3 cellular contexts compared by ENCODE assay signal in the genomic region with DNA sequence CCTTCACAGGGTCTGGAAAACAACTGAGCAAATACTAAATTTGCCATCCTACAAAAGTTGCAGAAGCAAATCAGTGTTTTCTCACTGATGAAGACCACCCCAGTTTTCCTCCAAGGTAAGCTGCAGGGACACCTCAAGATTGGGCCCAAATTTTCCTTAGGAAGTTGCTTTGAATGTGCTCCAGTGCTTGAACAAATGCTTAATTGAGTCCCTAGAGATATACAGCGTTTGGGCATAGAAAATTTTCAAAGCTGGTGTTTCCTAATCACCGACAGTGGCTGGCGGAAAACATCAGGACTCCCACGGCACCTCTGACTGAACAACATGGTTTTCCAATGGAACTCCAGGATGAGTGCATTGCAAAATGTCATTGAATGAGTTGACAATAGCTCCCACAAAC.
TF ChIP-seq lines count a peak whose summit lies in the region.

No MANE protein-coding gene starts in this region.

TF ChIP-seq in SK-N-SH, 30 proteins besides CTCF, POLR2A, EP300 and RAD21:
- TF ChIP-seq, protein P1, sequence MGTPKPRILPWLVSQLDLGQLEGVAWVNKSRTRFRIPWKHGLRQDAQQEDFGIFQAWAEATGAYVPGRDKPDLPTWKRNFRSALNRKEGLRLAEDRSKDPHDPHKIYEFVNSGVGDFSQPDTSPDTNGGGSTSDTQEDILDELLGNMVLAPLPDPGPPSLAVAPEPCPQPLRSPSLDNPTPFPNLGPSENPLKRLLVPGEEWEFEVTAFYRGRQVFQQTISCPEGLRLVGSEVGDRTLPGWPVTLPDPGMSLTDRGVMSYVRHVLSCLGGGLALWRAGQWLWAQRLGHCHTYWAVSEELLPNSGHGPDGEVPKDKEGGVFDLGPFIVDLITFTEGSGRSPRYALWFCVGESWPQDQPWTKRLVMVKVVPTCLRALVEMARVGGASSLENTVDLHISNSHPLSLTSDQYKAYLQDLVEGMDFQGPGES (IDR thresholded peaks at IDR 0.05; ENCODE audit: low read depth, low read length), result no peak
- TF ChIP-seq JUND (IDR thresholded peaks at IDR 0.05), result no peak
- TF ChIP-seq, protein P2, sequence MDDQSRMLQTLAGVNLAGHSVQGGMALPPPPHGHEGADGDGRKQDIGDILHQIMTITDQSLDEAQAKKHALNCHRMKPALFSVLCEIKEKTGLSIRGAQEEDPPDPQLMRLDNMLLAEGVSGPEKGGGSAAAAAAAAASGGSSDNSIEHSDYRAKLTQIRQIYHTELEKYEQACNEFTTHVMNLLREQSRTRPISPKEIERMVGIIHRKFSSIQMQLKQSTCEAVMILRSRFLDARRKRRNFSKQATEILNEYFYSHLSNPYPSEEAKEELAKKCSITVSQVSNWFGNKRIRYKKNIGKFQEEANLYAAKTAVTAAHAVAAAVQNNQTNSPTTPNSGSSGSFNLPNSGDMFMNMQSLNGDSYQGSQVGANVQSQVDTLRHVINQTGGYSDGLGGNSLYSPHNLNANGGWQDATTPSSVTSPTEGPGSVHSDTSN (IDR thresholded peaks at IDR 0.05), result no peak
- no peak for TF ChIP-seq NFIC (IDR thresholded peaks at IDR 0.05; ENCODE audit: borderline replicate concordance)
- TF ChIP-seq, protein P3, sequence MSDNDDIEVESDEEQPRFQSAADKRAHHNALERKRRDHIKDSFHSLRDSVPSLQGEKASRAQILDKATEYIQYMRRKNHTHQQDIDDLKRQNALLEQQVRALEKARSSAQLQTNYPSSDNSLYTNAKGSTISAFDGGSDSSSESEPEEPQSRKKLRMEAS (IDR thresholded peaks at IDR 0.05; ENCODE audit: low read depth), result no peak
- no peak for TF ChIP-seq CHD2 (IDR thresholded peaks at IDR 0.05; ENCODE audit: low read length, partially characterized antibody)
- no peak for TF ChIP-seq SMC3 (IDR thresholded peaks at IDR 0.05; ENCODE audit: low read depth, low read length)

TF ChIP-seq in SK-N-SH treated with all-trans-retinoic acid at 6 μM for 48 hours, 23 proteins besides CTCF, POLR2A, EP300 and RAD21 (continues in another document):
- TF ChIP-seq, protein P4, sequence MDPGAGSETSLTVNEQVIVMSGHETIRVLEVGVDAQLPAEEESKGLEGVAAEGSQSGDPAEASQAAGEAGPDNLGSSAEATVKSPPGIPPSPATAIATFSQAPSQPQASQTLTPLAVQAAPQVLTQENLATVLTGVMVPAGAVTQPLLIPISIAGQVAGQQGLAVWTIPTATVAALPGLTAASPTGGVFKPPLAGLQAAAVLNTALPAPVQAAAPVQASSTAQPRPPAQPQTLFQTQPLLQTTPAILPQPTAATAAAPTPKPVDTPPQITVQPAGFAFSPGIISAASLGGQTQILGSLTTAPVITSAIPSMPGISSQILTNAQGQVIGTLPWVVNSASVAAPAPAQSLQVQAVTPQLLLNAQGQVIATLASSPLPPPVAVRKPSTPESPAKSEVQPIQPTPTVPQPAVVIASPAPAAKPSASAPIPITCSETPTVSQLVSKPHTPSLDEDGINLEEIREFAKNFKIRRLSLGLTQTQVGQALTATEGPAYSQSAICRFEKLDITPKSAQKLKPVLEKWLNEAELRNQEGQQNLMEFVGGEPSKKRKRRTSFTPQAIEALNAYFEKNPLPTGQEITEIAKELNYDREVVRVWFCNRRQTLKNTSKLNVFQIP (CRISPR knock-in tag; IDR thresholded peaks at IDR 0.05; ENCODE audit: borderline replicate concordance, low read depth), result no peak
- TF ChIP-seq GLIS3 (CRISPR knock-in tag; IDR thresholded peaks at IDR 0.05) (no peak), RARB (CRISPR knock-in tag; IDR thresholded peaks at IDR 0.05) (no peak), ESRRG (CRISPR knock-in tag; IDR thresholded peaks at IDR 0.05) (no peak), ZNF565 (CRISPR knock-in tag; conservative IDR thresholded peaks at IDR 0.05; ENCODE audit: low read depth) (no peak), PPARA (CRISPR knock-in tag; IDR thresholded peaks at IDR 0.05; ENCODE audit: borderline replicate concordance) (no peak), TCF4 (CRISPR knock-in tag; IDR thresholded peaks at IDR 0.05; ENCODE audit: borderline replicate concordance) (no peak), CSDC2 (CRISPR knock-in tag; IDR thresholded peaks at IDR 0.05) (no peak), ZNF8 (CRISPR knock-in tag; IDR thresholded peaks at IDR 0.05) (no peak), ISL1 (CRISPR knock-in tag; IDR thresholded peaks at IDR 0.05) (no peak), ARNTL (CRISPR knock-in tag; IDR thresholded peaks at IDR 0.05; ENCODE audit: borderline replicate concordance, low read depth) (no peak), OSR1 (CRISPR knock-in tag; IDR thresholded peaks at IDR 0.05) (no peak), BACH2 (CRISPR knock-in tag; IDR thresholded peaks at IDR 0.05; ENCODE audit: borderline replicate concordance) (no peak), TOX (CRISPR knock-in tag; IDR thresholded peaks at IDR 0.05; ENCODE audit: borderline replicate concordance) (no peak)
- TF ChIP-seq, protein P5, sequence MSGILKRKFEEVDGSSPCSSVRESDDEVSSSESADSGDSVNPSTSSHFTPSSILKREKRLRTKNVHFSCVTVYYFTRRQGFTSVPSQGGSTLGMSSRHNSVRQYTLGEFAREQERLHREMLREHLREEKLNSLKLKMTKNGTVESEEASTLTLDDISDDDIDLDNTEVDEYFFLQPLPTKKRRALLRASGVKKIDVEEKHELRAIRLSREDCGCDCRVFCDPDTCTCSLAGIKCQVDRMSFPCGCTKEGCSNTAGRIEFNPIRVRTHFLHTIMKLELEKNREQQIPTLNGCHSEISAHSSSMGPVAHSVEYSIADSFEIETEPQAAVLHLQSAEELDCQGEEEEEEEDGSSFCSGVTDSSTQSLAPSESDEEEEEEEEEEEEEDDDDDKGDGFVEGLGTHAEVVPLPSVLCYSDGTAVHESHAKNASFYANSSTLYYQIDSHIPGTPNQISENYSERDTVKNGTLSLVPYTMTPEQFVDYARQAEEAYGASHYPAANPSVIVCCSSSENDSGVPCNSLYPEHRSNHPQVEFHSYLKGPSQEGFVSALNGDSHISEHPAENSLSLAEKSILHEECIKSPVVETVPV (CRISPR knock-in tag; IDR thresholded peaks at IDR 0.05), result no peak
- TF ChIP-seq, protein P6, sequence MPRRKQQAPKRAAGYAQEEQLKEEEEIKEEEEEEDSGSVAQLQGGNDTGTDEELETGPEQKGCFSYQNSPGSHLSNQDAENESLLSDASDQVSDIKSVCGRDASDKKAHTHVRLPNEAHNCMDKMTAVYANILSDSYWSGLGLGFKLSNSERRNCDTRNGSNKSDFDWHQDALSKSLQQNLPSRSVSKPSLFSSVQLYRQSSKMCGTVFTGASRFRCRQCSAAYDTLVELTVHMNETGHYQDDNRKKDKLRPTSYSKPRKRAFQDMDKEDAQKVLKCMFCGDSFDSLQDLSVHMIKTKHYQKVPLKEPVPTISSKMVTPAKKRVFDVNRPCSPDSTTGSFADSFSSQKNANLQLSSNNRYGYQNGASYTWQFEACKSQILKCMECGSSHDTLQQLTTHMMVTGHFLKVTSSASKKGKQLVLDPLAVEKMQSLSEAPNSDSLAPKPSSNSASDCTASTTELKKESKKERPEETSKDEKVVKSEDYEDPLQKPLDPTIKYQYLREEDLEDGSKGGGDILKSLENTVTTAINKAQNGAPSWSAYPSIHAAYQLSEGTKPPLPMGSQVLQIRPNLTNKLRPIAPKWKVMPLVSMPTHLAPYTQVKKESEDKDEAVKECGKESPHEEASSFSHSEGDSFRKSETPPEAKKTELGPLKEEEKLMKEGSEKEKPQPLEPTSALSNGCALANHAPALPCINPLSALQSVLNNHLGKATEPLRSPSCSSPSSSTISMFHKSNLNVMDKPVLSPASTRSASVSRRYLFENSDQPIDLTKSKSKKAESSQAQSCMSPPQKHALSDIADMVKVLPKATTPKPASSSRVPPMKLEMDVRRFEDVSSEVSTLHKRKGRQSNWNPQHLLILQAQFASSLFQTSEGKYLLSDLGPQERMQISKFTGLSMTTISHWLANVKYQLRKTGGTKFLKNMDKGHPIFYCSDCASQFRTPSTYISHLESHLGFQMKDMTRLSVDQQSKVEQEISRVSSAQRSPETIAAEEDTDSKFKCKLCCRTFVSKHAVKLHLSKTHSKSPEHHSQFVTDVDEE (CRISPR knock-in tag; IDR thresholded peaks at IDR 0.05), result no peak

TF ChIP-seq in HCT116, 20 proteins besides CTCF, POLR2A, EP300 and RAD21 (continued from another document):
- TF ChIP-seq SRF (IDR thresholded peaks at IDR 0.05; ENCODE audit: low read depth), result no peak
- no peak for TF ChIP-seq SP1 (IDR thresholded peaks at IDR 0.05; ENCODE audit: low read depth)
